Comparison of ENCODE assay signal across 27 cellular contexts in the genomic region with DNA sequence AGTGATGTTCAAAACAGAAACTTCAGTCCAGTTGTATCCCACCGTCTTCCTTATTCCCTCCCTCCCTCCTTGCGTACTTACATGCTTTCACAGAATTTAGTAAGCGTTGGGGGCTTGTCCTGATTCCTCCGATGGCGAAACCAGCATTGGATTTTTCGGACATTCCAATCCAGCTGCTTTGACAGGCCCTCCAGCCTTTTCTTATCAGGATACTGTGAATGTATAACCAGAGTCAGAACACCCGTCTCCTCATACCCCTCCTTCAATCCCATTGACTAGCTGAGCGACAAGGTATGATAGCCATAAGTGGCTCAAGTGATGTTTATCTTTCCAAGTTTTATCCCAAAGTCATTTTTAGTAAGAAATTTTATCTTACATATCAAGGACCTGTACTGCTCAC. TPM values are rescaled to one million over a fixed set of nuclear protein-coding genes. Genes with fewer than 3 reads are reported as not detected.
"Had no signal": no experiment of that assay in that cellular context is flagged by ENCODE, and none has a peak within 500 bp of the region (broad histone marks: within the 10 kb centered on the region; RNA-seq: fewer than 3 reads in every experiment).

No MANE protein-coding gene starts in this region.

- H3K9me3 ChIP-seq: heart right ventricle, left ventricle myocardium inferior, pancreas, suprapubic skin, thoracic aorta, tibial artery, uterus had no signal

- H3K4me3 ChIP-seq: heart right ventricle, left ventricle myocardium inferior, pancreas, skin epidermis, suprapubic skin, thoracic aorta, tibial artery, uterus had no signal

- H3K27me3 ChIP-seq: heart right ventricle, pancreas, suprapubic skin, tibial artery, uterus had no signal

- DNase-seq: heart right ventricle; hypothalamus; immature natural killer cell; kidney; left colon; left ventricle myocardium inferior; mammary epithelial cell; mesenchymal stem cell; naive thymus-derived CD8-positive, alpha-beta T cell; nucleus accumbens; pancreas; posterior cingulate gyrus; right cardiac atrium; stimulated activated CD4-positive, alpha-beta T cell treated with anti-CD3 and anti-CD28 coated beads, Interleukin-12 subunit alpha, Interleukin-12 subunit beta, amount 100 ng/mL, for 4 hours; stimulated activated CD4-positive, alpha-beta T cell treated with anti-CD3 and anti-CD28 coated beads, Interleukin-15, amount 100 ng/mL, for 24 hours; stimulated activated CD4-positive, alpha-beta T cell treated with anti-CD3 and anti-CD28 coated beads, Interleukin-2, amount 100 ng/mL, for 24 hours; stimulated activated CD4-positive, alpha-beta T cell treated with anti-CD3 and anti-CD28 coated beads, Interleukin-4, amount 100 ng/mL, for 1 hour; stimulated activated naive CD4-positive, alpha-beta T cell; tibial artery; uterus had no signal

- H3K27ac ChIP-seq: heart right ventricle, left ventricle myocardium inferior, suprapubic skin, thoracic aorta, tibial artery, uterus had no signal

- H3K4me1 ChIP-seq: pancreas, suprapubic skin, uterus had no signal

- H3K36me3 ChIP-seq: thoracic aorta, uterus had no signal

- ATAC-seq: heart right ventricle; left colon; naive thymus-derived CD8-positive, alpha-beta T cell; right cardiac atrium; sciatic nerve; stimulated activated effector memory CD8-positive, alpha-beta T cell treated with anti-CD3 and anti-CD28 coated beads, Interleukin-12 subunit alpha, Interleukin-12 subunit beta, amount 100 ng/mL, for 72 hours had no signal

RNA-seq across cellular contexts. Expression of gene GPD1, which starts 39.2 kb away (rescaled TPM):
- total RNA-seq: osteoblast, pulmonary artery endothelial cell, uterus had no signal
